8 cellular contexts compared by ENCODE assay signal in the genomic region with DNA sequence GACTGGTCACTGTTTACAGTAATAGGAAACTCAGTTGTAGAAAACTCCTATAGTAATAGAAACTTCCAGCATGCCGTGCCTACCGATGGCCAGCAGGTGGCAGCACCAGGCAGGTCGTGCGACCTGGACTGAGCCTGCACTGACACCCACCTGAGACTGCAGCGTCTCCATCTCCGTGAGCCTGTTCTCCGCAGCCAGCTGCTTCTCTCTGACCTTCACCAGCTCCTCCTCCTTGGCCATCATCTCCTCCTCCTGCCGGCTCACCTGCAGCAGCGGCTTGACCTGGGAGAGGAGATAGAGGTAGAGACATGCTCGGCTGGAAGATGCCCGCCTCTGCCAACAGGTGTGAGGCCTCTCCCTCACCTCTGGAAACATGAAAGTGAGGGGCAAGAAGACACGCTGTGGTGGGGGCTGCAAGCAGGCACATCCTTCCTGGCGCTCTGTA. TPM values are rescaled to one million over a fixed set of nuclear protein-coding genes. Genes with fewer than 3 reads are reported as not detected.
DNase-seq lines count a peak whose midpoint lies in the region; ATAC-seq and TF ChIP-seq lines count a peak whose summit lies in the region.

No MANE protein-coding gene starts in this region.

- peaks cover 3% of the 10 kb centered on the region for H3K27me3 Mint-ChIP-seq in activated naive CD4-positive, alpha-beta T cell treated with anti-CD3 and anti-CD28 coated beads, Interleukin-2, amount 10 ng/mL, durations not matched to agents 7 days and 5 days

- H3K27ac ChIP-seq in parathyroid adenoma (no peak overlapping the region), upper lobe of left lung (peak overlapping the region in 3 of 4 donors; percentile 3 to 37 (median 8))

- H2AFZ ChIP-seq in parathyroid adenoma = no peak overlapping the region

- no peak for TF ChIP-seq POLR2A in upper lobe of left lung (IDR thresholded peaks at IDR 0.05)

- H3K4me2 ChIP-seq in parathyroid adenoma (ENCODE audit: low read length) = no peak overlapping the region

- H3K9ac ChIP-seq in parathyroid adenoma = no peak overlapping the region

- no peaks in the 10 kb centered on the region for H3K27me3 ChIP-seq in parathyroid adenoma (ENCODE audit: control insufficient read depth, insufficient read depth, low read length)
- no peaks in the 10 kb centered on the region for H3K27me3 ChIP-seq in upper lobe of left lung

- DNase-seq in G401 (ENCODE audit: low spot score) (peak; percentile 81), LoVo (ENCODE audit: low spot score) (peak; percentile 61), SKM-1 (lab: John Stamatoyannopoulos, UW; ENCODE audit: unreplicated experiment) (peak; percentile 35), glomerular visceral epithelial cell (ENCODE audit: extremely low spot score) (peak; percentile 68), upper lobe of left lung (peak; percentile 81 to 91)
- DNase-seq in activated naive CD4-positive, alpha-beta T cell treated with anti-CD3 and anti-CD28 coated beads, Interleukin-2, amount 10 ng/mL, durations not matched to agents 7 days and 5 days = peak; percentile 87

- peak; percentile 86 for TF ChIP-seq CTCF in parathyroid adenoma (IDR thresholded peaks at IDR 0.05)
- peak; percentile 82 to 93 (median 90) for TF ChIP-seq CTCF in upper lobe of left lung (IDR thresholded peaks at IDR 0.05)

- H3K4me3 ChIP-seq in parathyroid adenoma (ENCODE audit: low read depth, low read length) (no peak overlapping the region), upper lobe of left lung (no peak overlapping the region)

- ATAC-seq in upper lobe of left lung (ENCODE audit: low FRiP score in 2 of 2) (peak; percentile 76 to 81), GM18867 (IDR thresholded peaks at IDR 0.05; ENCODE audit: unreplicated experiment) (no peak)

- in situ Hi-C loops in G401 (cut with HindIII; ENCODE audit: low sequenced_read_pairs) = no loop called here

- TF ChIP-seq EP300 in upper lobe of left lung (IDR thresholded peaks at IDR 0.05) = no peak

- H3K36me3 ChIP-seq in parathyroid adenoma (ENCODE audit: control insufficient read depth, insufficient read depth, low read length) = no peaks in the 10 kb centered on the region
- H3K36me3 ChIP-seq in upper lobe of left lung = peaks cover 92 to 100% (median 98%) of the 10 kb centered on the region in 4 donors

- no peaks in the 10 kb centered on the region for H3K9me3 ChIP-seq in parathyroid adenoma (ENCODE audit: control insufficient read depth, low read length)
- no peaks in the 10 kb centered on the region for H3K9me3 ChIP-seq in upper lobe of left lung

- peaks cover 6% of the 10 kb centered on the region for H3K79me2 ChIP-seq in parathyroid adenoma

- peaks cover 76% of the 10 kb centered on the region for H3K36me3 Mint-ChIP-seq in activated naive CD4-positive, alpha-beta T cell treated with anti-CD3 and anti-CD28 coated beads, Interleukin-2, amount 10 ng/mL, durations not matched to agents 7 days and 5 days

- no peaks in the 10 kb centered on the region for H3K9me3 Mint-ChIP-seq in activated naive CD4-positive, alpha-beta T cell treated with anti-CD3 and anti-CD28 coated beads, Interleukin-2, amount 10 ng/mL, durations not matched to agents 7 days and 5 days

- H3K4me1 ChIP-seq in parathyroid adenoma (no peaks in the 10 kb centered on the region), upper lobe of left lung (peaks cover 0 to 6% (median 2%) of the 10 kb centered on the region in 4 donors)

- H3K4me1 Mint-ChIP-seq in activated naive CD4-positive, alpha-beta T cell treated with anti-CD3 and anti-CD28 coated beads, Interleukin-2, amount 10 ng/mL, durations not matched to agents 7 days and 5 days = peaks cover 12% of the 10 kb centered on the region

- H3K4me3 Mint-ChIP-seq in activated naive CD4-positive, alpha-beta T cell treated with anti-CD3 and anti-CD28 coated beads, Interleukin-2, amount 10 ng/mL, durations not matched to agents 7 days and 5 days = no peak overlapping the region

- peak overlapping the region; percentile 74 for H3K27ac Mint-ChIP-seq in activated naive CD4-positive, alpha-beta T cell treated with anti-CD3 and anti-CD28 coated beads, Interleukin-2, amount 10 ng/mL, durations not matched to agents 7 days and 5 days

- CTCF ChIA-PET in activated naive CD4-positive, alpha-beta T cell treated with anti-CD3 and anti-CD28 coated beads, Interleukin-2, amount 10 ng/mL, durations not matched to agents 7 days and 5 days (lab: Charles Lee) = interaction anchor here (0.6 to 8.1 kb wide), 30 partner anchors 12 to 227 kb away, joined by 3 to 88 read pairs (median 4); no protein-coding TSS in a partner anchor

- 33 to 37% methylated on average over 12 to 13 of the region's 13 CpGs for WGBS in upper lobe of left lung, 2 donors

RNA-seq across cellular contexts. Expression of a gene that starts 48.5 kb away (rescaled TPM):
- total RNA-seq in G401 (2014; rRNA removed; shearing (Covaris generic)) = not detected in 2 replicates
- 10 to 100 TPM; 31.9 to 90.5 (median 52.0) TPM for total RNA-seq in upper lobe of left lung

Comparison
In these comparisons a context has a peak if more than half of its experiments do, and no peak if none do; other contexts are left out.
1. DNase-seq: peak in every context shown above with its lines; median percentile 87 in activated naive CD4-positive, alpha-beta T cell treated with anti-CD3 and anti-CD28 coated beads, Interleukin-2, amount 10 ng/mL, durations not matched to agents 7 days and 5 days; 86 in upper lobe of left lung; 81 in G401; 68 in glomerular visceral epithelial cell; 61 in LoVo; 35 in SKM-1.
2. RNA of a gene that starts 48.5 kb away (total RNA-seq): 31.9 to 90.5 TPM in upper lobe of left lung; not detected in G401; every median in the first group is over 10 times any median in the second.